ENCODE assay signal across 17 cellular contexts in genomic region chr17:66354981-66355380, GRCh38. TPM values are rescaled to one million over a fixed set of nuclear protein-coding genes. Genes with fewer than 3 reads are reported as not detected.
DNase-seq lines count a peak whose midpoint lies in the region; ATAC-seq, FAIRE-seq and TF ChIP-seq lines count a peak whose summit lies in the region.
"Had no signal": no experiment of that assay in that cellular context is flagged by ENCODE, and none has a peak within 500 bp of the region (broad histone marks: within the 10 kb centered on the region; RNA-seq: fewer than 3 reads in every experiment).

No MANE protein-coding gene starts in this region.

- no peak overlapping the region for H3K18ac ChIP-seq in mesenchymal stem cell (ENCODE audit: low read depth in 1 of 2, low read length in 2 of 2)

- ATAC-seq in GM18868 (IDR thresholded peaks at IDR 0.05; ENCODE audit: unreplicated experiment) (no peak), GM21786 (IDR thresholded peaks at IDR 0.05; ENCODE audit: unreplicated experiment) (no peak), GM19395 (IDR thresholded peaks at IDR 0.05; ENCODE audit: unreplicated experiment) (no peak)
- ATAC-seq: stimulated activated naive CD8-positive, alpha-beta T cell treated with anti-CD3 and anti-CD28 coated beads, Interleukin-15, amount 100 ng/mL, for 72 hours had no signal

- H2BK5ac ChIP-seq in mesenchymal stem cell (ENCODE audit: low read depth, low read length, poor library complexity, severe bottlenecking): no peak overlapping the region

- TF ChIP-seq CTCF in AG09319 (IDR thresholded peaks at IDR 0.05; ENCODE audit: low read depth, low read length) (no peak), astrocyte of the spinal cord (IDR thresholded peaks at IDR 0.05; ENCODE audit: low read depth, low read length) (no peak)

- no peak overlapping the region for H4K8ac ChIP-seq in mesenchymal stem cell (ENCODE audit: low read length)

- H3K4ac ChIP-seq in mesenchymal stem cell (ENCODE audit: low read depth in 1 of 2, low read length in 2 of 2): no peak overlapping the region

- H2AK5ac ChIP-seq in mesenchymal stem cell (ENCODE audit: low read length, severe bottlenecking): no peak overlapping the region

- in situ Hi-C loops in astrocyte of the spinal cord (cut with HindIII; ENCODE audit: low sequenced_read_pairs): no loop called here

- H2BK12ac ChIP-seq in mesenchymal stem cell (ENCODE audit: low read length in 2 of 2): no peak overlapping the region

- DNase-seq in AG09319 (ENCODE audit: extremely low read depth, low read depth) (peak; percentile 16), HCEC 1CT (peak; percentile 72), astrocyte of the spinal cord (ENCODE audit: low read depth, low spot score) (peak; percentile 41), mesenchymal stem cell (peak; percentile 31), RCC 7860 (ENCODE audit: low spot score) (no peak)
- DNase-seq: activated T-cell treated with anti-CD3 and anti-CD28 coated beads, Interleukin-2, amount 50 U/mL, for 24 hours; DMS 273 treated with DMSO at 0.1 percent for 48 hours; head of caudate nucleus; NCI-H2029; SIG-M5; stimulated activated naive CD8-positive, alpha-beta T cell treated with anti-CD3 and anti-CD28 coated beads, Interleukin-15, amount 100 ng/mL, for 72 hours had no signal

- H3K4me3 ChIP-seq in astrocyte of the spinal cord (ENCODE audit: low read depth, low read length) (no peak overlapping the region), mesenchymal stem cell (ENCODE audit: insufficient read depth in 1 of 2, low read depth in 1 of 2, low read length in 2 of 2) (no peak overlapping the region)

- no peaks in the 10 kb centered on the region for H3K9me3 ChIP-seq in mesenchymal stem cell (ENCODE audit: control insufficient read depth, low read length)

- H3K9ac ChIP-seq in mesenchymal stem cell (ENCODE audit: low read length): no peak overlapping the region

- H3K4me2 ChIP-seq in mesenchymal stem cell (ENCODE audit: low read length, poor library complexity, severe bottlenecking): no peak overlapping the region

- H3K36me3 ChIP-seq in mesenchymal stem cell (ENCODE audit: control insufficient read depth in 1 of 2, insufficient read depth in 2 of 2, low read depth in 1 of 2, low read length in 2 of 2): no peaks in the 10 kb centered on the region

- no peak overlapping the region for H2AFZ ChIP-seq in mesenchymal stem cell (ENCODE audit: low read depth, low read length)

- no peak overlapping the region for H3K14ac ChIP-seq in mesenchymal stem cell (ENCODE audit: low read length in 2 of 2)

- H3K79me1 ChIP-seq in mesenchymal stem cell (replicated peaks; ENCODE audit: low read length, poor library complexity, severe bottlenecking): peaks cover 17% of the 10 kb centered on the region

- no peaks in the 10 kb centered on the region for H3K27me3 ChIP-seq in mesenchymal stem cell (ENCODE audit: control insufficient read depth in 1 of 2, insufficient read depth in 1 of 2, low read length in 2 of 2)

- no peak overlapping the region for H3K23ac ChIP-seq in mesenchymal stem cell (ENCODE audit: low read length in 2 of 2)

- WGBS in mesenchymal stem cell: 71% methylated on average over 5 of the region's 5 CpGs

- no peak overlapping the region for H2BK120ac ChIP-seq in mesenchymal stem cell (ENCODE audit: low read depth, low read length)

- no peak overlapping the region for H2BK15ac ChIP-seq in mesenchymal stem cell (ENCODE audit: low read depth, poor library complexity, severe bottlenecking)

- no peak for FAIRE-seq in RCC 7860 (lab: Jason Lieb, UNC)
- FAIRE-seq: GM18507, GM19239, islet of Langerhans had no signal

- no peak overlapping the region for H3K27ac ChIP-seq in mesenchymal stem cell (ENCODE audit: low read length, poor library complexity, severe bottlenecking)

- peaks cover 16% of the 10 kb centered on the region for H3K4me1 ChIP-seq in mesenchymal stem cell (ENCODE audit: control insufficient read depth, insufficient read depth, low read depth, low read length)

- H4K91ac ChIP-seq in mesenchymal stem cell (ENCODE audit: low read length): no peak overlapping the region

RNA-seq across cellular contexts. Expression of gene PRKCA, which starts 52.6 kb away (rescaled TPM):
- polyA plus RNA-seq in mesenchymal stem cell (2013, experiment 1 of 2): 21.2 TPM
- 20.4 TPM for polyA plus RNA-seq in mesenchymal stem cell (2013, experiment 2 of 2)
